8 cellular contexts compared by ENCODE assay signal in the genomic region with DNA sequence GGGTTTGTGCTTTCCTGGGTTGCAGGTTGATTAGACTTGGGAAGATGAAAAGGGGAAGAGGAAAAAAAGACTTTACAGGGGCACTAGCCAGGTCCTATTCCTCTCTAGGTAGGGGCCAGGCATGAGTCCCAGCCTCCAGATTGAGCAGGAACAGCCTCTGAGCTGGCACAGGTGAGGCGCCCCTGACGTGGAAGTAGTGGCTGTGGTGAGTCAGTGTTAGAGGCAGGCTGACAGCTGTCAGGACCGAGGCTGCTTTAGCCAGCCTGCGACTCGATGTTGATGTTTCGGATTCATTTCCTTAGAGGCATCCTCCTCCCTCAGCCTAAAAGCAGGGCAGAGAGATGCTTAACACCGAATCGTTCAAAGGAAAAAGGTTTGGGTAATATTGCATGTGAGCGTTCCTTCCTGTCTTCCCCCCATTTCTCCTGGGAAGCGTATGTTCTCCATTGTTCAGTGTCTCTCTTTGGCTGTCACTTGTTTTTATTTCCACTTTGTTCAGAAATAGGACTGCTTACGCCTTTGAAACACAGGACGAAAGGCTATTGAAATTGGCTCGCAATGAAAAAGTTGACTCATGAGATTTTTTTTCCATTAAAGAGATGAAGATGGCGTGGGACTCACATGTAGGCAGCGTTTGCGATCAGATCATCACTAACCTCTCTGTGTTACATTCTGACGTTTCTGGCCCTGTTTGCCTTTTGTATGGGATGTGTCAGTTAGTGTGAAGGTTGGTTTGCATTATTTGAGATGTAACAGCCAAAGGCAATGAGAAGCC. TPM values are rescaled to one million over a fixed set of nuclear protein-coding genes. Genes with fewer than 3 reads are reported as not detected.
DNase-seq lines count a peak whose midpoint lies in the region; ATAC-seq lines count a peak whose summit lies in the region.

No MANE protein-coding gene starts in this region.

- H3K27me3 Mint-ChIP-seq in naive thymus-derived CD4-positive, alpha-beta T cell = no peaks in the 10 kb centered on the region
- peaks cover 7 to 8% of the 10 kb centered on the region in 2 donors for H3K27me3 Mint-ChIP-seq in stimulated activated naive B cell treated with anti-CD40 and anti-IgM and Interleukin-4, amounts not matched to agents 10 μg/mL and 1 μg/mL and 100 μg/mL, for 72 hours

- H3K4me3 ChIP-seq in naive thymus-derived CD4-positive, alpha-beta T cell (ENCODE audit: low read length) = peak overlapping the region; percentile 85

- CTCF ChIA-PET in naive thymus-derived CD4-positive, alpha-beta T cell (lab: Charles Lee) = interaction anchor here (0.6 to 2.8 kb wide), 5 partner anchors 16 to 57 kb away, joined by 3 to 20 read pairs (median 3); no protein-coding TSS in a partner anchor

- peaks cover 0 to 9% (median 0%) of the 10 kb centered on the region in 3 experiments for H3K36me3 ChIP-seq in naive thymus-derived CD4-positive, alpha-beta T cell (ENCODE audit: control insufficient read depth in 2 of 3, insufficient read depth in 3 of 3, low read length in 3 of 3)

- H3K9me3 Mint-ChIP-seq in naive thymus-derived CD4-positive, alpha-beta T cell = peaks cover 0 to 5% (median 0%) of the 10 kb centered on the region in 11 donors
- H3K9me3 Mint-ChIP-seq in stimulated activated naive B cell treated with anti-CD40 and anti-IgM and Interleukin-4, amounts not matched to agents 10 μg/mL and 1 μg/mL and 100 μg/mL, for 72 hours = no peaks in the 10 kb centered on the region

- H3K27ac Mint-ChIP-seq in naive thymus-derived CD4-positive, alpha-beta T cell = peak overlapping the region; percentile 72 to 95 (median 89)
- peak overlapping the region; percentile 75 for H3K27ac Mint-ChIP-seq in stimulated activated naive B cell treated with anti-CD40 and anti-IgM and Interleukin-4, amounts not matched to agents 10 μg/mL and 1 μg/mL and 100 μg/mL, for 72 hours

- intact Hi-C loops in naive thymus-derived CD4-positive, alpha-beta T cell (cut with micrococcal nuclease) = loop anchor here (1.0 to 10.0 kb wide), 11 partner anchors 18 to 912 kb away; partner anchors contain the start of genes COX4I1 (in 1 of the 2), DNAAF1 (in 1 of the 2), EMC8 (in 1 of the 2) and HSDL1 (in 1 of the 2)

- peak; percentile 68 for ATAC-seq in naive thymus-derived CD4-positive, alpha-beta T cell
- ATAC-seq in stimulated activated naive B cell treated with anti-CD40 and anti-IgM and Interleukin-4, amounts not matched to agents 10 μg/mL and 1 μg/mL and 100 μg/mL, for 72 hours (replicated peaks) = peak; percentile 54 to 64
- no peak for ATAC-seq in HG03039 (IDR thresholded peaks at IDR 0.05; ENCODE audit: unreplicated experiment)

- POLR2A ChIA-PET in naive thymus-derived CD4-positive, alpha-beta T cell (lab: Charles Lee) = interaction anchor here (0.6 to 5.8 kb wide), 7 partner anchors 17 to 100 kb away, joined by 3 to 41 read pairs (median 7); partner anchors contain the start of gene ZDHHC7

- no peaks in the 10 kb centered on the region for H3K27me3 ChIP-seq in naive thymus-derived CD4-positive, alpha-beta T cell (ENCODE audit: control insufficient read depth in 2 of 2, insufficient read depth in 2 of 2, low read length in 2 of 2)

- peak; percentile 85 for DNase-seq in DMS53 (lab: John Stamatoyannopoulos, UW)
- DNase-seq in HPDE6-E6E7 (ENCODE audit: extremely low spot score) = peak; percentile 97
- DNase-seq in activated CD4-positive, alpha-beta T cell treated with anti-CD3 and anti-CD28 coated beads, Interleukin-2, amount 50 U/mL, for 48 hours = peak; percentile 74 to 79
- peak; percentile 73 for DNase-seq in dermis blood vessel endothelial cell
- peak; percentile 23 to 76 (median 49) for DNase-seq in naive thymus-derived CD4-positive, alpha-beta T cell
- DNase-seq in stimulated activated naive B cell treated with anti-CD40 and anti-IgM and Interleukin-4, amounts not matched to agents 10 μg/mL and 1 μg/mL and 100 μg/mL, for 72 hours = no peak
- no peak for DNase-seq in NCI-H345 (lab: John Stamatoyannopoulos, UW)

- H3K27ac ChIP-seq in naive thymus-derived CD4-positive, alpha-beta T cell (ENCODE audit: low read depth, low read length) = peak overlapping the region; percentile 93

- H3K4me1 Mint-ChIP-seq in naive thymus-derived CD4-positive, alpha-beta T cell = peaks cover 25 to 40% (median 33%) of the 10 kb centered on the region in 7 donors
- H3K4me1 Mint-ChIP-seq in stimulated activated naive B cell treated with anti-CD40 and anti-IgM and Interleukin-4, amounts not matched to agents 10 μg/mL and 1 μg/mL and 100 μg/mL, for 72 hours = peaks cover 34 to 59% of the 10 kb centered on the region in 2 donors

- peaks cover 0 to 9% (median 4%) of the 10 kb centered on the region in 5 donors for H3K36me3 Mint-ChIP-seq in naive thymus-derived CD4-positive, alpha-beta T cell
- no peaks in the 10 kb centered on the region for H3K36me3 Mint-ChIP-seq in stimulated activated naive B cell treated with anti-CD40 and anti-IgM and Interleukin-4, amounts not matched to agents 10 μg/mL and 1 μg/mL and 100 μg/mL, for 72 hours

- peak overlapping the region; percentile 88 to 94 (median 92) for H3K4me3 Mint-ChIP-seq in naive thymus-derived CD4-positive, alpha-beta T cell
- H3K4me3 Mint-ChIP-seq in stimulated activated naive B cell treated with anti-CD40 and anti-IgM and Interleukin-4, amounts not matched to agents 10 μg/mL and 1 μg/mL and 100 μg/mL, for 72 hours = peak overlapping the region; percentile 92 to 99

- no peaks in the 10 kb centered on the region for H3K9me3 ChIP-seq in naive thymus-derived CD4-positive, alpha-beta T cell (ENCODE audit: control insufficient read depth in 2 of 3, low read length in 3 of 3)

- peaks cover 22 to 23% of the 10 kb centered on the region in 2 donors for H3K4me1 ChIP-seq in naive thymus-derived CD4-positive, alpha-beta T cell (ENCODE audit: control insufficient read depth in 2 of 2, insufficient read depth in 2 of 2, low read length in 2 of 2)

RNA-seq across cellular contexts. Expression of gene KIAA0513, which starts 1.2 kb away (rescaled TPM):
- total RNA-seq in dermis blood vessel endothelial cell = 19.9 and 26.1 TPM in 2 replicates
- total RNA-seq in naive thymus-derived CD4-positive, alpha-beta T cell = 10 to 100 TPM in 4 of 5 experiments, 1 to 10 TPM in 1; 9.5 to 28.9 (median 15.1) TPM
- 1 to 10 TPM; 6.9 to 7.9 TPM for polyA plus RNA-seq in naive thymus-derived CD4-positive, alpha-beta T cell

RNA-seq across cellular contexts. Expression of gene ZDHHC7, which starts 17.5 kb away (rescaled TPM):
- 61.6 and 63.6 TPM in 2 replicates for total RNA-seq in dermis blood vessel endothelial cell
- 10 to 100 TPM; 31.7 to 62.2 (median 33.4) TPM for total RNA-seq in naive thymus-derived CD4-positive, alpha-beta T cell
- polyA plus RNA-seq in naive thymus-derived CD4-positive, alpha-beta T cell = 10 to 100 TPM; 33.2 to 47.7 TPM

Comparison
In these comparisons a context has a peak if more than half of its experiments do, and no peak if none do; other contexts are left out.
1. DNase-seq: peak in DMS53 (single experiment), HPDE6-E6E7 (single experiment), activated CD4-positive, alpha-beta T cell treated with anti-CD3 and anti-CD28 coated beads, Interleukin-2, amount 50 U/mL, for 48 hours (2 of 2), dermis blood vessel endothelial cell (single experiment) and naive thymus-derived CD4-positive, alpha-beta T cell (9 of 9); none in stimulated activated naive B cell treated with anti-CD40 and anti-IgM and Interleukin-4, amounts not matched to agents 10 μg/mL and 1 μg/mL and 100 μg/mL, for 72 hours (single experiment) and NCI-H345 (single experiment).